In genomic region chr6:11496152-11497060, GRCh38 we compare ENCODE assay signal across 8 cellular contexts. TPM values are rescaled to one million over a fixed set of nuclear protein-coding genes. Genes with fewer than 3 reads are reported as not detected.
A peak's percentile ranks its signal among the peaks of the same experiment; 100 is the strongest.
DNase-seq lines count a peak whose midpoint lies in the region; ATAC-seq and TF ChIP-seq lines count a peak whose summit lies in the region.

No MANE protein-coding gene starts in this region.

- TF ChIP-seq CTCF in BE2C (IDR thresholded peaks at IDR 0.05; ENCODE audit: low read depth, low read length) = peak; percentile 87

- no peaks in the 10 kb centered on the region for H3K4me1 ChIP-seq in BE2C

- H3K9me3 ChIP-seq in BE2C = no peaks in the 10 kb centered on the region

- no peaks in the 10 kb centered on the region for H3K36me3 ChIP-seq in BE2C

- peak; percentile 60 for DNase-seq in BE2C
- peak; percentile 44 for DNase-seq in NCI-H524 treated with DMSO at 0.1 percent for 48 hours (lab: John Stamatoyannopoulos, UW)
- peak; percentile 69 to 82 for DNase-seq in activated CD4-positive, alpha-beta T cell treated with anti-CD3 and anti-CD28 coated beads for 4 hours
- DNase-seq in dermis microvascular lymphatic vessel endothelial cell (ENCODE audit: low read depth in 2 of 2) = peak; percentile 90
- DNase-seq in medulla oblongata (ENCODE audit: extremely low spot score) = peak; percentile 94
- peak; percentile 8 to 59 for DNase-seq in stimulated activated CD8-positive, alpha-beta memory T cell treated with anti-CD3 and anti-CD28 coated beads, Interleukin-15, amount 100 ng/mL, for 4 hours (ENCODE audit: low read depth in 2 of 2)

- ATAC-seq in GM18909 (IDR thresholded peaks at IDR 0.05; ENCODE audit: poor library complexity, unreplicated experiment) (peak; percentile 69), HG03439 (IDR thresholded peaks at IDR 0.05; ENCODE audit: unreplicated experiment) (peak; percentile 69)

- H3K4me3 ChIP-seq in BE2C (ENCODE audit: low read depth, low read length) = no peak overlapping the region

- H3K27me3 ChIP-seq in BE2C = no peaks in the 10 kb centered on the region

RNA-seq across cellular contexts. Expression of gene TMEM170B, which starts 41.1 kb away (rescaled TPM):
- polyA plus RNA-seq in BE2C (2012; ENCODE audit: insufficient read depth, insufficient read length, low read depth) = 0.96 TPM
- total RNA-seq in dermis microvascular lymphatic vessel endothelial cell = 1.4 and 1.6 TPM in 2 replicates

Comparison
In these comparisons a context has a peak if more than half of its experiments do, and no peak if none do; other contexts are left out.
1. DNase-seq: peak in every context shown above with its lines; median percentile 94 in medulla oblongata; 90 in dermis microvascular lymphatic vessel endothelial cell; 76 in activated CD4-positive, alpha-beta T cell treated with anti-CD3 and anti-CD28 coated beads for 4 hours; 60 in BE2C; 44 in NCI-H524 treated with DMSO at 0.1 percent for 48 hours; 34 in stimulated activated CD8-positive, alpha-beta memory T cell treated with anti-CD3 and anti-CD28 coated beads, Interleukin-15, amount 100 ng/mL, for 4 hours.